In genomic region chr6:136290406-136291010, GRCh38 we compare ENCODE assay signal across 1 cellular context.
TF ChIP-seq lines count a peak whose summit lies in the region.

No MANE protein-coding gene starts in this region.

TF ChIP-seq in GM12878, 131 proteins besides CTCF, POLR2A, EP300 and RAD21 (continued from another document and continues in another):
- TF ChIP-seq ZNF24 (IDR thresholded peaks at IDR 0.05) (no peak), RELB (IDR thresholded peaks at IDR 0.05; ENCODE audit: low read depth) (peak; percentile 21; the same call in 1 of the 2 replicates), POU2F2 (IDR thresholded peaks at IDR 0.05; ENCODE audit: borderline replicate concordance, low read depth, low read length) (peak; percentile 12; the same call in 1 of the 3 replicates), ZBTB40 (IDR thresholded peaks at IDR 0.05; ENCODE audit: borderline replicate concordance) (no peak; the same call in 1 of the 2 replicates), CREB1 (IDR thresholded peaks at IDR 0.05; ENCODE audit: low read depth) (no peak), ATF7 (IDR thresholded peaks at IDR 0.05; ENCODE audit: low read depth) (no peak), USF2 (IDR thresholded peaks at IDR 0.05; ENCODE audit: borderline replicate concordance, low read depth, low read length) (no peak), BHLHE40 (IDR thresholded peaks at IDR 0.05; ENCODE audit: borderline replicate concordance in 1 of 2, low read depth in 2 of 2, low read length in 1 of 2) (peak; percentile 88 to 92), SIN3A (IDR thresholded peaks at IDR 0.05; ENCODE audit: low read depth, low read length) (0 out of 2 replicates have a peak, but pooled peaks have one; percentile 58), SRF (IDR thresholded peaks at IDR 0.05; ENCODE audit: low read depth in 2 of 2, low read length in 2 of 2) (peak in 1 of 2 experiments; percentile 57; a peak in 1 of 4 replicates), CREM (IDR thresholded peaks at IDR 0.05; ENCODE audit: low read depth) (peak; percentile 52; the same call in 1 of the 2 replicates), TCF7 (IDR thresholded peaks at IDR 0.05; ENCODE audit: borderline replicate concordance) (peak; percentile 73), PRDM15 (CRISPR knock-in tag; IDR thresholded peaks at IDR 0.05) (no peak), CBFB (IDR thresholded peaks at IDR 0.05; ENCODE audit: low read depth) (no peak), MYC (IDR thresholded peaks at IDR 0.05; ENCODE audit: insufficient read depth, insufficient read length, insufficient replicate concordance, low read length, severe bottlenecking) (no peak), EZH2 (IDR thresholded peaks at IDR 0.05; ENCODE audit: borderline replicate concordance, control insufficient read depth, low read depth, low read length) (no peak), NFYA (IDR thresholded peaks at IDR 0.05; ENCODE audit: borderline replicate concordance, low read depth, low read length) (no peak), ZNF217 (IDR thresholded peaks at IDR 0.05) (no peak), MTA2 (IDR thresholded peaks at IDR 0.05; ENCODE audit: low read depth) (peak; percentile 68), BCL11A (IDR thresholded peaks at IDR 0.05; ENCODE audit: low read depth, low read length) (0 out of 2 replicates have a peak, but pooled peaks have one; percentile 7), SMARCA5 (IDR thresholded peaks at IDR 0.05) (no peak), HCFC1 (IDR thresholded peaks at IDR 0.05; ENCODE audit: low read length) (no peak), IKZF1 (conservative IDR thresholded peaks at IDR 0.05) (no peak; the same call in 1 of the 2 replicates), ZBTB4 (CRISPR knock-in tag; IDR thresholded peaks at IDR 0.05) (no peak), MYB (IDR thresholded peaks at IDR 0.05; ENCODE audit: borderline replicate concordance, low read depth, low read length) (no peak), YBX1 (IDR thresholded peaks at IDR 0.05) (no peak), POLR2AphosphoS2 (IDR thresholded peaks at IDR 0.05; ENCODE audit: low read depth, low read length) (no peak), BCLAF1 (IDR thresholded peaks at IDR 0.05) (no peak), CEBPB (IDR thresholded peaks at IDR 0.05; ENCODE audit: borderline replicate concordance in 1 of 2, low read depth in 2 of 2, low read length in 2 of 2) (no peak), ASH2L (IDR thresholded peaks at IDR 0.05; ENCODE audit: borderline replicate concordance, low read depth) (no peak; the same call in 1 of the 2 replicates)
- TF ChIP-seq, protein P1, sequence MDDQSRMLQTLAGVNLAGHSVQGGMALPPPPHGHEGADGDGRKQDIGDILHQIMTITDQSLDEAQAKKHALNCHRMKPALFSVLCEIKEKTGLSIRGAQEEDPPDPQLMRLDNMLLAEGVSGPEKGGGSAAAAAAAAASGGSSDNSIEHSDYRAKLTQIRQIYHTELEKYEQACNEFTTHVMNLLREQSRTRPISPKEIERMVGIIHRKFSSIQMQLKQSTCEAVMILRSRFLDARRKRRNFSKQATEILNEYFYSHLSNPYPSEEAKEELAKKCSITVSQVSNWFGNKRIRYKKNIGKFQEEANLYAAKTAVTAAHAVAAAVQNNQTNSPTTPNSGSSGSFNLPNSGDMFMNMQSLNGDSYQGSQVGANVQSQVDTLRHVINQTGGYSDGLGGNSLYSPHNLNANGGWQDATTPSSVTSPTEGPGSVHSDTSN (IDR thresholded peaks at IDR 0.05; ENCODE audit: insufficient replicate concordance, low read depth, low read length) = no peak
- TF ChIP-seq, protein P2, sequence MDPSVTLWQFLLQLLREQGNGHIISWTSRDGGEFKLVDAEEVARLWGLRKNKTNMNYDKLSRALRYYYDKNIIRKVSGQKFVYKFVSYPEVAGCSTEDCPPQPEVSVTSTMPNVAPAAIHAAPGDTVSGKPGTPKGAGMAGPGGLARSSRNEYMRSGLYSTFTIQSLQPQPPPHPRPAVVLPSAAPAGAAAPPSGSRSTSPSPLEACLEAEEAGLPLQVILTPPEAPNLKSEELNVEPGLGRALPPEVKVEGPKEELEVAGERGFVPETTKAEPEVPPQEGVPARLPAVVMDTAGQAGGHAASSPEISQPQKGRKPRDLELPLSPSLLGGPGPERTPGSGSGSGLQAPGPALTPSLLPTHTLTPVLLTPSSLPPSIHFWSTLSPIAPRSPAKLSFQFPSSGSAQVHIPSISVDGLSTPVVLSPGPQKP (IDR thresholded peaks at IDR 0.05; ENCODE audit: low read depth, low read length) = no peak
- TF ChIP-seq, protein P3, sequence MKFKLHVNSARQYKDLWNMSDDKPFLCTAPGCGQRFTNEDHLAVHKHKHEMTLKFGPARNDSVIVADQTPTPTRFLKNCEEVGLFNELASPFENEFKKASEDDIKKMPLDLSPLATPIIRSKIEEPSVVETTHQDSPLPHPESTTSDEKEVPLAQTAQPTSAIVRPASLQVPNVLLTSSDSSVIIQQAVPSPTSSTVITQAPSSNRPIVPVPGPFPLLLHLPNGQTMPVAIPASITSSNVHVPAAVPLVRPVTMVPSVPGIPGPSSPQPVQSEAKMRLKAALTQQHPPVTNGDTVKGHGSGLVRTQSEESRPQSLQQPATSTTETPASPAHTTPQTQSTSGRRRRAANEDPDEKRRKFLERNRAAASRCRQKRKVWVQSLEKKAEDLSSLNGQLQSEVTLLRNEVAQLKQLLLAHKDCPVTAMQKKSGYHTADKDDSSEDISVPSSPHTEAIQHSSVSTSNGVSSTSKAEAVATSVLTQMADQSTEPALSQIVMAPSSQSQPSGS (IDR thresholded peaks at IDR 0.05; ENCODE audit: low read length) = no peak
- TF ChIP-seq, protein P4, sequence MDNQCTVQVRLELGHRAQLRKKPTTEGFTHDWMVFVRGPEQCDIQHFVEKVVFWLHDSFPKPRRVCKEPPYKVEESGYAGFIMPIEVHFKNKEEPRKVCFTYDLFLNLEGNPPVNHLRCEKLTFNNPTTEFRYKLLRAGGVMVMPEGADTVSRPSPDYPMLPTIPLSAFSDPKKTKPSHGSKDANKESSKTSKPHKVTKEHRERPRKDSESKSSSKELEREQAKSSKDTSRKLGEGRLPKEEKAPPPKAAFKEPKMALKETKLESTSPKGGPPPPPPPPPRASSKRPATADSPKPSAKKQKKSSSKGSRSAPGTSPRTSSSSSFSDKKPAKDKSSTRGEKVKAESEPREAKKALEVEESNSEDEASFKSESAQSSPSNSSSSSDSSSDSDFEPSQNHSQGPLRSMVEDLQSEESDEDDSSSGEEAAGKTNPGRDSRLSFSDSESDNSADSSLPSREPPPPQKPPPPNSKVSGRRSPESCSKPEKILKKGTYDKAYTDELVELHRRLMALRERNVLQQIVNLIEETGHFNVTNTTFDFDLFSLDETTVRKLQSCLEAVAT (IDR thresholded peaks at IDR 0.05) = peak; percentile 92; the same call in 1 of the 2 replicates
